8 cellular contexts compared by ENCODE assay signal in the genomic region with DNA sequence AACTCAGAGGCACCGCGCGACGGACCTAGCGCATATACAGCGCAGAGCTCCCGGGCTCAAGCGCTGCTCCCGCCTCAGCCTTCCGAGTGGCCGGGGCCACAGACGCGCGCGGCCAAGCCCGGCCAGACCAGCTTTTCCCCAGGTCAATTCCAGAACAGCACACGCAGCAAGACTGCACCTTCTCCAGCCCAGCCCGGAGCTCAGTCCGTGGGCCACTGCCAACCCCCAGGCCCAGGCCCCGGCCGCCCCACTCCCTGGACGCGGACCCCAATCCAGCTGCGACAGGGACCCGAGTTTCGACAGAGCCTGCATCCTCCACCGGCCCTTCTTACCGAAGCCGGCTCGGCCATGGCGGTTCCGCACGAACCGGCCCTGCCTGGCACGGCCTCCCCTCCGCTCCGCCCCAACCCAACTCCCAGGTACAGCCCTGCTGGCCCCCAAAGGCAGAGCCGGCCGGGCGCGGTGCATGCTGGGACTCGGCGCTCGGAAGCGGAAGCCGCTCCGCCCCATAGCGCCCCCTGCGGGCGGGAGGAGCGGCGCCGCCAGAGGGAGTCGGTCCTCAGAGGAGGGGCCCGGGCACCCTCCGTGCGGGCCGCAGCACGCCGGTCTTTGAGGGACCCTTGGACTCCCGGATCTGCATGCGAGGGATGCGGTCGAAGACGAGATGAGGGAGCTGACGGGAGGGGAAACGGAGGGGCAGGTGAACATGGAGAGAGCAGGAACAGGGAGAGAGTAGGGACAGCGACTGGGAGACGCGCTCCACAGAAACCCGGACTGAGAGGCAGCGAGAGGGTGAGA. TPM values are rescaled to one million over a fixed set of nuclear protein-coding genes. Genes with fewer than 3 reads are reported as not detected.
DNase-seq lines count a peak whose midpoint lies in the region; ATAC-seq, FAIRE-seq and TF ChIP-seq lines count a peak whose summit lies in the region.

A gene with protein sequence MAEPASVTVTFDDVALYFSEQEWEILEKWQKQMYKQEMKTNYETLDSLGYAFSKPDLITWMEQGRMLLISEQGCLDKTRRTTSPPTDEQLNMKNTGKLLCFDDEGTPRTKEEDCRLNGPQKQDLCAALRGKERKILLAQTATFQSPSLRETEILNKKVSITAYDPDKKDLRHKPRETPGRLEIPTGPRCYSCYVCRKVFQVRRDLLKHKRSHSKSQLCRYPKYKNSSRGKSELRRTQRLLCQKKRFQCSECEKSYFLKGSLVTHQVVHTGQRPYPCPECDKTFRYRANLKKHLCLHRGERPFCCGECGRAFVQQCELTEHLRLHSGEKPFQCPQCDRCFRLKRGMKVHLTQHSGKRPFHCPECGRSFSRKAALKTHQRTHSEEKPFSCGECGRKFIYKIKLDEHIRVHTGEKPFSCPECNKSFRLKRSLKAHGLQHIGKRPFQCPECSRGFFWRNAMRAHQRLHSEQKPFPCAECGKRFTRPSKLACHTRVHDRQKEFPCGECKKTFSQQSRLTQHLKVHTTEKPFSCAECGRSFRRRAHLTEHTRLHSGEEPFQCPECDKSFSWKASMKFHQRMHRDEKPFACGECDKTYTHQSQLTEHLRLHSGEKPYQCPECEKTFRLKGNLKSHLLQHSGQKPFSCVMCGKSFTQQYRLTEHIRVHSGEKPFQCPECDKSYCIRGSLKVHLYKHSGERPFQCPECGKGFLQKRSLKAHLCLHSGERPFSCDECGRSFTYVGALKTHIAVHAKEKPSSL (minus strand): TSS at position 461 of the 798 bp plus-strand sequence. CDS start 111 bp downstream, at position 350.

- 0 to 1% methylated on average over 69 to 72 of the region's 72 CpGs for WGBS in pancreas, 2 donors

- peak; percentile 98 for TF ChIP-seq POLR2A in GM10847 (IDR thresholded peaks at IDR 0.05; ENCODE audit: extremely low read depth, insufficient read length)

- peaks cover 12% of the 10 kb centered on the region for H3K4me1 Mint-ChIP-seq in glutamatergic neuron (ENCODE audit: low read depth, unreplicated experiment)

- H3K27me3 Mint-ChIP-seq in glutamatergic neuron (ENCODE audit: unreplicated experiment), result peaks cover 14% of the 10 kb centered on the region

- H3K4me3 ChIP-seq in SK-N-MC (peak within 1 kb of the TSS; percentile 88), pancreas (peak within 1 kb of the TSS; percentile 84 to 99 (median 93)), tibial artery (peak within 1 kb of the TSS; percentile 75 to 83)

- intact Hi-C loops in pancreas (cut with DNase I) (no loop called here), tibial artery (cut with DNase I; ENCODE audit: low total_unique reads) (loop anchor here (2.0 to 5.0 kb wide), 2 partner anchors 21 to 34 kb away; a partner anchor contains a TSS)

- peaks cover 5 to 6% of the 10 kb centered on the region in 2 donors for H3K9me3 Mint-ChIP-seq in activated naive CD4-positive, alpha-beta T cell treated with anti-CD3 and anti-CD28 coated beads, Interleukin-2, amount 50 U/mL, for 72 hours
- H3K9me3 Mint-ChIP-seq in glutamatergic neuron (ENCODE audit: unreplicated experiment), result peaks cover 21% of the 10 kb centered on the region

- TF ChIP-seq CTCF in glutamatergic neuron (IDR thresholded peaks at IDR 0.05; ENCODE audit: partially characterized antibody, unreplicated experiment) (peak; percentile 98), pancreas (IDR thresholded peaks at IDR 0.05) (peak; percentile 95 to 99 (median 96)), tibial artery (IDR thresholded peaks at IDR 0.05) (peak; percentile 96 to 98)

- H3K4me1 ChIP-seq in pancreas (peaks cover 0 to 13% (median 0%) of the 10 kb centered on the region in 3 donors), tibial artery (peaks cover 0 to 16% (median 9%) of the 10 kb centered on the region in 4 donors)

- H3K9me3 ChIP-seq in SK-N-MC (ENCODE audit: low read depth, low read length) (0 out of 2 replicates have a peak, but pooled peaks cover 2% of the 10 kb centered on the region), pancreas (no peaks in the 10 kb centered on the region), tibial artery (no peaks in the 10 kb centered on the region)

- H3K36me3 ChIP-seq in SK-N-MC (ENCODE audit: insufficient read depth, low read length) (peaks cover 11% of the 10 kb centered on the region), pancreas (no peaks in the 10 kb centered on the region), tibial artery (peaks cover 5 to 8% (median 6%) of the 10 kb centered on the region in 3 donors)

- peaks cover 39 to 49% of the 10 kb centered on the region in 2 donors for H3K36me3 Mint-ChIP-seq in activated naive CD4-positive, alpha-beta T cell treated with anti-CD3 and anti-CD28 coated beads, Interleukin-2, amount 50 U/mL, for 72 hours
- H3K36me3 Mint-ChIP-seq in glutamatergic neuron (ENCODE audit: unreplicated experiment), result peaks cover 7% of the 10 kb centered on the region

- FAIRE-seq in pancreas (lab: Jason Lieb, UNC), result no peak

- peak within 1 kb of the TSS; percentile 90 for H3K27ac ChIP-seq in SK-N-MC
- H3K27ac ChIP-seq in pancreas, result peak within 1 kb of the TSS; percentile 82 to 92 (median 87)
- H3K27ac ChIP-seq in tibial artery, result peak within 1 kb of the TSS; percentile 98 to 99

- peak within 1 kb of the TSS; percentile 95 for H3K9ac ChIP-seq in SK-N-MC (ENCODE audit: insufficient read length)

- ATAC-seq in HG02571 (IDR thresholded peaks at IDR 0.05; ENCODE audit: unreplicated experiment) (peak; percentile 80), pancreas (peak; percentile 90 to 96 (median 93))
- ATAC-seq in activated naive CD4-positive, alpha-beta T cell treated with anti-CD3 and anti-CD28 coated beads, Interleukin-2, amount 50 U/mL, for 72 hours, result peak; percentile 87

- DNase-seq in NAMALWA (ENCODE audit: low spot score) (peak; percentile 98), SK-N-MC (ENCODE audit: low read depth, low spot score) (no peak), glutamatergic neuron (peak; percentile 95), pancreas (peak; percentile 90 to 99 (median 96)), tibial artery (peak; percentile 87 to 96)
- DNase-seq in activated naive CD4-positive, alpha-beta T cell treated with anti-CD3 and anti-CD28 coated beads, Interleukin-2, amount 50 U/mL, for 72 hours (ENCODE audit: low spot score in 2 of 2), result peak; percentile 94 to 98

- H3K27me3 ChIP-seq in pancreas (no peaks in the 10 kb centered on the region), tibial artery (no peaks in the 10 kb centered on the region)

- H3K4me3 Mint-ChIP-seq in glutamatergic neuron (ENCODE audit: unreplicated experiment), result peak within 1 kb of the TSS; percentile 100

- peak within 1 kb of the TSS; percentile 96 to 100 for H3K27ac Mint-ChIP-seq in activated naive CD4-positive, alpha-beta T cell treated with anti-CD3 and anti-CD28 coated beads, Interleukin-2, amount 50 U/mL, for 72 hours
- H3K27ac Mint-ChIP-seq in glutamatergic neuron (ENCODE audit: unreplicated experiment), result peak within 1 kb of the TSS; percentile 98

RNA-seq across cellular contexts. Expression of the gene that starts here (rescaled TPM):
- total RNA-seq in activated naive CD4-positive, alpha-beta T cell treated with anti-CD3 and anti-CD28 coated beads, Interleukin-2, amount 50 U/mL, for 72 hours, result under 1 TPM; 0.34 to 0.45 TPM
- total RNA-seq in glutamatergic neuron (ENCODE audit: unreplicated experiment) (6.5 TPM), pancreas (1 to 10 TPM in 2 of 6 donors, under 1 TPM in 4; 0.52 to 1.4 (median 0.95) TPM)
- polyA plus RNA-seq in pancreas, result 1 to 10 TPM; 1.1 to 1.5 TPM

Comparison
In these comparisons a context has a peak if more than half of its experiments do, and no peak if none do; other contexts are left out.
1. Peak in DNase-seq and ATAC-seq in activated naive CD4-positive, alpha-beta T cell treated with anti-CD3 and anti-CD28 coated beads, Interleukin-2, amount 50 U/mL, for 72 hours; RNA of the gene not detected or under 1 TPM.